Comparison of ENCODE assay signal across 15 cellular contexts in the genomic region with DNA sequence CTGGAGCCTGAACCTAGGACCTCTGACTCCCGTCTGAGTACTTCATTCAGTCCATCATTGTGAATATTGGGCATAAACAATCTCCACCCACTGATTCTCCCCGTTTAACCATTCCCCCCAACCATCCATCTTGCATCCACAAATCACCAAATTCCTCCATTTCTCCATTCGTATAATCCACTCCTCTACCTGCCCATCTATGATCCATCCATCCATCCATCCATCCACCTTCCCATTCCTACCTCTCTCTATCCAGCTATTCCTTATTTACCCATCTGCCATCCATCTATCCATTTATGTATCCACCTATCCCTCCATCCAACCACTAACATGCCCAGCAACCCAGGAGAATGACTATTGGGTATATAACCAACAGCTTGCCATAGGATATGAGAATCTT.
"Had no signal": no experiment of that assay in that cellular context is flagged by ENCODE, and none has a peak within 500 bp of the region (broad histone marks: within the 10 kb centered on the region; RNA-seq: fewer than 3 reads in every experiment).

No MANE protein-coding gene starts in this region.

- ATAC-seq: activated CD8-positive, alpha-beta T cell treated with anti-CD3 and anti-CD28 coated beads, Interleukin-2, amount 10 ng/mL, durations not matched to agents 7 days and 5 days had no signal

- DNase-seq: activated CD4-positive, alpha-beta T cell treated with anti-CD3 and anti-CD28 coated beads for 36 hours; activated CD4-positive, alpha-beta T cell treated with anti-CD3 and anti-CD28 coated beads, Interleukin-2, amount 50 U/mL, for 4 hours; activated CD4-positive, CD25-positive, alpha-beta regulatory T cell; activated CD8-positive, alpha-beta memory T cell treated with anti-CD3 and anti-CD28 coated beads, Interleukin-2, amount 50 U/mL, for 48 hours; activated CD8-positive, alpha-beta T cell treated with anti-CD3 and anti-CD28 coated beads, Interleukin-2, amount 10 ng/mL, durations not matched to agents 7 days and 5 days; activated effector memory CD4-positive, alpha-beta T cell treated with Interleukin-2 at 50 U/mL for 16 hours; amygdala; brain microvascular endothelial cell; cerebellar nuclear complex; NCI-H1436 treated with DMSO at 0.1 percent for 48 hours; NK-92 treated with Interleukin-12 subunit alpha and Interleukin-12 subunit beta, amount 100 ng/mL, for 24 hours had no signal

- H3K27ac ChIP-seq: brain microvascular endothelial cell, Peyer's patch, RWPE1, SJSA1, VCaP had no signal

- H3K4me3 ChIP-seq: Peyer's patch, SJSA1 had no signal

- H3K27me3 ChIP-seq: brain microvascular endothelial cell, Peyer's patch, SJSA1 had no signal

- H3K36me3 ChIP-seq: brain microvascular endothelial cell, Peyer's patch, SJSA1 had no signal

- H3K9me3 ChIP-seq: SJSA1 had no signal

- H3K4me1 ChIP-seq: Peyer's patch, SJSA1 had no signal
